In genomic region chr2:196535742-196536141, GRCh38 we compare ENCODE assay signal across 21 cellular contexts.
DNase-seq lines count a peak whose midpoint lies in the region; ATAC-seq and TF ChIP-seq lines count a peak whose summit lies in the region.
"Had no signal": no experiment of that assay in that cellular context is flagged by ENCODE, and none has a peak within 500 bp of the region (broad histone marks: within the 10 kb centered on the region; RNA-seq: fewer than 3 reads in every experiment).

No MANE protein-coding gene starts in this region.

- no peaks in the 10 kb centered on the region for H3K9me3 ChIP-seq in parathyroid adenoma (ENCODE audit: control insufficient read depth, low read length)
- H3K9me3 ChIP-seq: Caco-2 had no signal

- H3K4me1 ChIP-seq in parathyroid adenoma: no peaks in the 10 kb centered on the region

- no peak overlapping the region for H3K4me3 ChIP-seq in parathyroid adenoma (ENCODE audit: low read depth, low read length)

- DNase-seq in NCI-H345 (lab: John Stamatoyannopoulos, UW) (peak; percentile 3), NCI-H345 treated with DMSO at 0.1 percent for 48 hours (lab: John Stamatoyannopoulos, UW; ENCODE audit: unreplicated experiment) (no peak), NAMALWA (ENCODE audit: low spot score) (peak; percentile 7), 8988T (no peak), NCI-H524 treated with DMSO at 0.1 percent for 48 hours (lab: John Stamatoyannopoulos, UW) (no peak)
- DNase-seq: brain microvascular endothelial cell; Caco-2; effector CD8-positive, alpha-beta T cell; foreskin fibroblast; H9; KG1; naive B cell; NCI-H1436; NCI-H446; stimulated activated CD4-positive, alpha-beta T cell treated with anti-CD3 and anti-CD28 coated beads, Interleukin-12 subunit alpha, Interleukin-12 subunit beta, amount 100 ng/mL, for 4 hours; stimulated activated naive CD4-positive, alpha-beta T cell; T-helper 2 cell had no signal

- H2AFZ ChIP-seq in parathyroid adenoma: no peak overlapping the region

- H3K4me2 ChIP-seq in parathyroid adenoma (ENCODE audit: low read length): no peak overlapping the region

- no peaks in the 10 kb centered on the region for H3K36me3 ChIP-seq in parathyroid adenoma (ENCODE audit: control insufficient read depth, insufficient read depth, low read length)
- H3K36me3 ChIP-seq: brain microvascular endothelial cell had no signal

- peak overlapping the region; percentile 49 for H3K27ac ChIP-seq in angular gyrus (ENCODE audit: low read depth, low read length)
- no peak overlapping the region for H3K27ac ChIP-seq in parathyroid adenoma
- H3K27ac ChIP-seq: brain microvascular endothelial cell had no signal

- ATAC-seq in HG03432 (IDR thresholded peaks at IDR 0.05; ENCODE audit: unreplicated experiment): no peak
- ATAC-seq: activated CD4-positive, CD25-positive, alpha-beta regulatory T cell treated with anti-CD3 and anti-CD28 coated beads, Interleukin-2, amount 50 U/mL, for 24 hours had no signal

- peak; percentile 15 for TF ChIP-seq CTCF in parathyroid adenoma (IDR thresholded peaks at IDR 0.05)

- no peak overlapping the region for H3K9ac ChIP-seq in parathyroid adenoma

- no peaks in the 10 kb centered on the region for H3K79me2 ChIP-seq in parathyroid adenoma

- H3K27me3 ChIP-seq in parathyroid adenoma (ENCODE audit: control insufficient read depth, insufficient read depth, low read length): no peaks in the 10 kb centered on the region
- H3K27me3 ChIP-seq: brain microvascular endothelial cell had no signal

Comparison
In these comparisons a context has a peak if more than half of its experiments do, and no peak if none do; other contexts are left out.
1. DNase-seq: peak in NCI-H345 (single experiment) and NAMALWA (single experiment); none in NCI-H345 treated with DMSO at 0.1 percent for 48 hours (single experiment), 8988T (single experiment) and NCI-H524 treated with DMSO at 0.1 percent for 48 hours (single experiment).